Comparison of ENCODE assay signal across 8 cellular contexts in the genomic region with DNA sequence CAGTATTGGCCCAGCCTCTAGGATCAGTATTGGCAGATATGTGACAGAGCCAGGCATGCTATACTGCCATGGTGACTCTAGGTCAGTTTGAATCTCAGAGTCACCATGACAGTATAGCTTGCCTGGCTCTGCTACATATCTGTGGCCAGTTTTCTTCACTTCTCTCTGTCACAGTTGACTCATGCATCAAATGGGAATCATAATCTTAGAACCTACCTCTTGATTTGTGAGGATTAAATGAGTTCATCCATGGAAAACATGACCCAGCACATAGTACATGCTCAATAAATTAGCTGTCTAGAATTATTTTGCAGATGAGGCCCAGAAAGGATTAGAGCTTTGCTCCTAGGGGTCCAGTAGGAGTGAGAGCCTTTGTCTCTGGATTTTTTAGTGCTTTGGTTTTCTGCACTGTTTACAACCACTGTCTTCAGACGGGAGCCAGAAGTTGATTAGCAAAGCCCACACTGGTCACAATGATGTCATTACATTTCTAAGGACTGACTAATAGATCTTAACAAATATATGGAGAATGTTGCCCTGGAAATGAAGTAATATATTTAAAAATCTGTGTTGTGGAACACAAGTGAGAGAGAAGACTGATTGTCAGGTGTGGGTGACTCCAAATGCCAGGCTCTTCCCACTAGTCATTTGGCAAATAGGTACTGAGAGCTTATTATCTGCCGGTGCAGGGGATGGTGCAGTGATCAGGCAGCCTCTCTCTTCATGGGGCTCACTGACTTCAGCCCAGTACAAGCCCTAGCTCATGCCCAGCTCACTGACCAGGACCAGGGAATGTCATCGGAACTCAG.
A peak's percentile ranks its signal among the peaks of the same experiment; 100 is the strongest.
DNase-seq lines count a peak whose midpoint lies in the region; ATAC-seq, FAIRE-seq and TF ChIP-seq lines count a peak whose summit lies in the region.

No MANE protein-coding gene starts in this region.

- no peak overlapping the region for H3K4me3 Mint-ChIP-seq in activated T-cell treated with anti-CD3 and anti-CD28 coated beads, Interleukin-2, amount 50 U/mL, for 72 hours

- no peaks in the 10 kb centered on the region for H3K9me3 Mint-ChIP-seq in activated T-cell treated with anti-CD3 and anti-CD28 coated beads, Interleukin-2, amount 50 U/mL, for 72 hours

- no peak for DNase-seq in activated T-cell treated with anti-CD3 and anti-CD28 coated beads, Interleukin-2, amount 50 U/mL, for 72 hours
- DNase-seq in activated T-cell treated with anti-CD3 and anti-CD28 coated beads, Interleukin-2, amount 50 U/mL, for 48 hours, result no peak
- peak; percentile 98 for DNase-seq in choroid plexus epithelial cell (ENCODE audit: low read depth)
- DNase-seq in kidney tubule cell (ENCODE audit: low spot score), result peak; percentile 98
- peak; percentile 69 for DNase-seq in urothelium cell line (ENCODE audit: low spot score)
- DNase-seq in NCI-H2107 treated with DMSO at 0.1 percent for 48 hours (lab: John Stamatoyannopoulos, UW; ENCODE audit: unreplicated experiment), result no peak
- DNase-seq in Kasumi-1 (lab: John Stamatoyannopoulos, UW), result no peak

- TF ChIP-seq CTCF in choroid plexus epithelial cell (conservative IDR thresholded peaks at IDR 0.05; ENCODE audit: low read depth, low read length), result no peak

- peak overlapping the region; percentile 25 for H3K27ac Mint-ChIP-seq in activated T-cell treated with anti-CD3 and anti-CD28 coated beads, Interleukin-2, amount 50 U/mL, for 72 hours

- no peaks in the 10 kb centered on the region for H3K36me3 Mint-ChIP-seq in activated T-cell treated with anti-CD3 and anti-CD28 coated beads, Interleukin-2, amount 50 U/mL, for 72 hours (ENCODE audit: insufficient read depth in 2 of 2)

- H3K27me3 Mint-ChIP-seq in activated T-cell treated with anti-CD3 and anti-CD28 coated beads, Interleukin-2, amount 50 U/mL, for 72 hours (ENCODE audit: low read depth), result peaks cover 5% of the 10 kb centered on the region

- no peak overlapping the region for H3K4me3 ChIP-seq in choroid plexus epithelial cell (ENCODE audit: low read depth, low read length)

- no peak for ATAC-seq in activated T-cell treated with anti-CD3 and anti-CD28 coated beads, Interleukin-2, amount 50 U/mL, for 72 hours (replicated peaks in 1 of 2)
- ATAC-seq in GM21786 (IDR thresholded peaks at IDR 0.05; ENCODE audit: unreplicated experiment), result no peak

- no peaks in the 10 kb centered on the region for H3K4me1 Mint-ChIP-seq in activated T-cell treated with anti-CD3 and anti-CD28 coated beads, Interleukin-2, amount 50 U/mL, for 72 hours (ENCODE audit: low read depth)

- no peak for FAIRE-seq in urothelium cell line (lab: Jason Lieb, UNC)

Comparison
In these comparisons a context has a peak if more than half of its experiments do, and no peak if none do; other contexts are left out.
1. DNase-seq: peak in choroid plexus epithelial cell (single experiment), kidney tubule cell (single experiment) and urothelium cell line (single experiment); none in activated T-cell treated with anti-CD3 and anti-CD28 coated beads, Interleukin-2, amount 50 U/mL, for 72 hours (0 of 2), activated T-cell treated with anti-CD3 and anti-CD28 coated beads, Interleukin-2, amount 50 U/mL, for 48 hours (0 of 2), NCI-H2107 treated with DMSO at 0.1 percent for 48 hours (single experiment) and Kasumi-1 (0 of 2).